27 cellular contexts compared by ENCODE assay signal in the genomic region with DNA sequence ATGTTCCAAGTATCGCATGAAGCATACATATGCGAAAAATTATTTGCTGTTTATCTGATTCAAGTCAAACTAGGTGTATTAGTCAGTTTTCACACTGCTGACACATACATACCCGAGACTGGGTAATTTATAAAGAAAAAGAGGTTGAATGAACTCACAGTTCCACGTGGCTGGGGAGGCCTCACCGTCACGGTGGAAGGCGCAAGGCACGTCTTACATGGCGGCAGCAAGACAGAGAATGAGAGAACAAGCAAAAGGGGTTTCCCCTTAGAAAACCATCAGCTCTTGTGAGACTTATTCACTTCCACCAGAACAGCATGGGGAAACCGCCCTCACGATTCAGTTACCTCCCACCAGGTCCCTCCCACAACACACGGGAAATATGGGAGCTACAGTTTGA. TPM values are rescaled to one million over a fixed set of nuclear protein-coding genes. Genes with fewer than 3 reads are reported as not detected.
DNase-seq lines count a peak whose midpoint lies in the region; ATAC-seq and TF ChIP-seq lines count a peak whose summit lies in the region.
"Had no signal": no experiment of that assay in that cellular context is flagged by ENCODE, and none has a peak within 500 bp of the region (broad histone marks: within the 10 kb centered on the region; RNA-seq: fewer than 3 reads in every experiment).

No MANE protein-coding gene starts in this region.

- H3K4me3 ChIP-seq in psoas muscle, result no peak overlapping the region
- H3K4me3 ChIP-seq: body of pancreas, ovary, testis had no signal

- H3K9me3 ChIP-seq in psoas muscle, result no peaks in the 10 kb centered on the region
- H3K9me3 ChIP-seq: body of pancreas, ovary, testis had no signal

- H3K4me3 Mint-ChIP-seq in activated naive CD4-positive, alpha-beta T cell treated with anti-CD3 and anti-CD28 coated beads for 36 hours, result no peak overlapping the region
- H3K4me3 Mint-ChIP-seq in activated naive CD4-positive, alpha-beta T cell treated with anti-CD3 and anti-CD28 coated beads, Interleukin-2, amount 10 ng/mL, durations not matched to agents 7 days and 5 days, result no peak overlapping the region
- peak overlapping the region; percentile 70 for H3K4me3 Mint-ChIP-seq in activated T-helper 17 cell treated with anti-CD3 and anti-CD28 coated beads, Interleukin-2, amount 50 U/mL, for 72 hours
- no peak overlapping the region for H3K4me3 Mint-ChIP-seq in osteocyte (ENCODE audit: unreplicated experiment)
- no peak overlapping the region for H3K4me3 Mint-ChIP-seq in stimulated activated naive CD8-positive, alpha-beta T cell treated with anti-CD3 and anti-CD28 coated beads, Interleukin-15, amount 100 ng/mL, for 72 hours
- H3K4me3 Mint-ChIP-seq: activated B cell treated with CpG ODN at 0.5 μM for 24 hours; CD4-positive, CD25-positive, alpha-beta regulatory T cell; natural killer cell treated with Interleukin-12 subunit alpha and Interleukin-12 subunit beta and Interleukin-15 and Interleukin-18, amount 100 ng/mL, for 72 hours had no signal

- H3K4me1 ChIP-seq in psoas muscle, result no peaks in the 10 kb centered on the region
- H3K4me1 ChIP-seq: body of pancreas, testis had no signal

- TF ChIP-seq CTCF in osteocyte (IDR thresholded peaks at IDR 0.05) (no peak), psoas muscle (IDR thresholded peaks at IDR 0.05) (no peak), GM10248 (IDR thresholded peaks at IDR 0.05; ENCODE audit: control extremely low read depth, extremely low read depth, low read depth, missing control alignments) (no peak)

- 80 to 87% (median 84%) methylated on average over 12 of the region's 12 CpGs for WGBS in psoas muscle, 3 donors

- CTCF ChIA-PET in activated naive CD4-positive, alpha-beta T cell treated with anti-CD3 and anti-CD28 coated beads for 36 hours (lab: Charles Lee), result no interaction called here
- CTCF ChIA-PET in activated naive CD4-positive, alpha-beta T cell treated with anti-CD3 and anti-CD28 coated beads, Interleukin-2, amount 10 ng/mL, durations not matched to agents 7 days and 5 days (lab: Charles Lee), result no interaction called here
- CTCF ChIA-PET in GM10248 (lab: Yijun Ruan, JAX), result no interaction called here

- intact Hi-C loops in activated naive CD4-positive, alpha-beta T cell treated with anti-CD3 and anti-CD28 coated beads for 36 hours (cut with micrococcal nuclease), result loop anchor here (1.0 kb wide), 1 partner anchor 42 kb away; no protein-coding TSS in a partner anchor
- intact Hi-C loops in psoas muscle (cut with DNase I), result loop anchor here in 1 of 2 donors (10.0 kb wide), 1 partner anchor 1681 kb away; no protein-coding TSS in a partner anchor

- H3K4me1 Mint-ChIP-seq in activated naive CD4-positive, alpha-beta T cell treated with anti-CD3 and anti-CD28 coated beads for 36 hours (ENCODE audit: low read depth), result peaks cover 9% of the 10 kb centered on the region
- H3K4me1 Mint-ChIP-seq in activated naive CD4-positive, alpha-beta T cell treated with anti-CD3 and anti-CD28 coated beads, Interleukin-2, amount 10 ng/mL, durations not matched to agents 7 days and 5 days, result no peaks in the 10 kb centered on the region
- H3K4me1 Mint-ChIP-seq in activated T-helper 17 cell treated with anti-CD3 and anti-CD28 coated beads, Interleukin-2, amount 50 U/mL, for 72 hours, result peaks cover 7% of the 10 kb centered on the region
- no peaks in the 10 kb centered on the region for H3K4me1 Mint-ChIP-seq in osteocyte (ENCODE audit: unreplicated experiment)
- peaks cover 10% of the 10 kb centered on the region for H3K4me1 Mint-ChIP-seq in stimulated activated naive CD8-positive, alpha-beta T cell treated with anti-CD3 and anti-CD28 coated beads, Interleukin-15, amount 100 ng/mL, for 72 hours
- H3K4me1 Mint-ChIP-seq: activated B cell treated with CpG ODN at 0.5 μM for 24 hours; CD4-positive, CD25-positive, alpha-beta regulatory T cell had no signal

- peak; percentile 92 for ATAC-seq in activated T-helper 17 cell treated with anti-CD3 and anti-CD28 coated beads, Interleukin-2, amount 50 U/mL, for 72 hours (replicated peaks)
- ATAC-seq in stimulated activated naive CD8-positive, alpha-beta T cell treated with anti-CD3 and anti-CD28 coated beads, Interleukin-15, amount 100 ng/mL, for 72 hours, result peak; percentile 62
- ATAC-seq in psoas muscle, result no peak
- ATAC-seq: body of pancreas; natural killer cell treated with Interleukin-12 subunit alpha and Interleukin-12 subunit beta and Interleukin-15 and Interleukin-18, amount 100 ng/mL, for 72 hours; PC-3; Right ventricle myocardium inferior had no signal

- H3K36me3 ChIP-seq in psoas muscle (ENCODE audit: insufficient read depth in 1 of 2, low read depth in 1 of 2), result no peaks in the 10 kb centered on the region
- H3K36me3 ChIP-seq: ovary had no signal

- peaks cover 6% of the 10 kb centered on the region for H3K9me3 Mint-ChIP-seq in activated naive CD4-positive, alpha-beta T cell treated with anti-CD3 and anti-CD28 coated beads for 36 hours
- H3K9me3 Mint-ChIP-seq in activated naive CD4-positive, alpha-beta T cell treated with anti-CD3 and anti-CD28 coated beads, Interleukin-2, amount 10 ng/mL, durations not matched to agents 7 days and 5 days, result no peaks in the 10 kb centered on the region
- no peaks in the 10 kb centered on the region for H3K9me3 Mint-ChIP-seq in activated T-helper 17 cell treated with anti-CD3 and anti-CD28 coated beads, Interleukin-2, amount 50 U/mL, for 72 hours
- H3K9me3 Mint-ChIP-seq in osteocyte (ENCODE audit: unreplicated experiment), result no peaks in the 10 kb centered on the region
- no peaks in the 10 kb centered on the region for H3K9me3 Mint-ChIP-seq in stimulated activated naive CD8-positive, alpha-beta T cell treated with anti-CD3 and anti-CD28 coated beads, Interleukin-15, amount 100 ng/mL, for 72 hours
- H3K9me3 Mint-ChIP-seq: activated B cell treated with CpG ODN at 0.5 μM for 24 hours; CD4-positive, CD25-positive, alpha-beta regulatory T cell; natural killer cell treated with Interleukin-12 subunit alpha and Interleukin-12 subunit beta and Interleukin-15 and Interleukin-18, amount 100 ng/mL, for 72 hours had no signal

- H3K36me3 Mint-ChIP-seq in activated naive CD4-positive, alpha-beta T cell treated with anti-CD3 and anti-CD28 coated beads for 36 hours (ENCODE audit: low read depth), result peaks cover 1% of the 10 kb centered on the region
- no peaks in the 10 kb centered on the region for H3K36me3 Mint-ChIP-seq in activated naive CD4-positive, alpha-beta T cell treated with anti-CD3 and anti-CD28 coated beads, Interleukin-2, amount 10 ng/mL, durations not matched to agents 7 days and 5 days
- H3K36me3 Mint-ChIP-seq in activated T-helper 17 cell treated with anti-CD3 and anti-CD28 coated beads, Interleukin-2, amount 50 U/mL, for 72 hours (ENCODE audit: low read depth), result peaks cover 9% of the 10 kb centered on the region
- no peaks in the 10 kb centered on the region for H3K36me3 Mint-ChIP-seq in osteocyte (ENCODE audit: unreplicated experiment)
- H3K36me3 Mint-ChIP-seq: CD4-positive, CD25-positive, alpha-beta regulatory T cell; natural killer cell treated with Interleukin-12 subunit alpha and Interleukin-12 subunit beta and Interleukin-15 and Interleukin-18, amount 100 ng/mL, for 72 hours had no signal

- no peaks in the 10 kb centered on the region for H3K27me3 ChIP-seq in psoas muscle (ENCODE audit: insufficient read depth in 3 of 3, low read length in 2 of 3)
- H3K27me3 ChIP-seq: body of pancreas, ovary, testis had no signal

- no peak overlapping the region for H3K27ac Mint-ChIP-seq in activated naive CD4-positive, alpha-beta T cell treated with anti-CD3 and anti-CD28 coated beads for 36 hours
- H3K27ac Mint-ChIP-seq in activated naive CD4-positive, alpha-beta T cell treated with anti-CD3 and anti-CD28 coated beads, Interleukin-2, amount 10 ng/mL, durations not matched to agents 7 days and 5 days, result no peak overlapping the region
- H3K27ac Mint-ChIP-seq in activated T-helper 17 cell treated with anti-CD3 and anti-CD28 coated beads, Interleukin-2, amount 50 U/mL, for 72 hours, result peak overlapping the region; percentile 94
- H3K27ac Mint-ChIP-seq in osteocyte (ENCODE audit: unreplicated experiment), result no peak overlapping the region
- H3K27ac Mint-ChIP-seq in stimulated activated naive CD8-positive, alpha-beta T cell treated with anti-CD3 and anti-CD28 coated beads, Interleukin-15, amount 100 ng/mL, for 72 hours, result no peak overlapping the region
- H3K27ac Mint-ChIP-seq: activated B cell treated with CpG ODN at 0.5 μM for 24 hours; natural killer cell treated with Interleukin-12 subunit alpha and Interleukin-12 subunit beta and Interleukin-15 and Interleukin-18, amount 100 ng/mL, for 72 hours had no signal

- no peaks in the 10 kb centered on the region for H3K27me3 Mint-ChIP-seq in activated naive CD4-positive, alpha-beta T cell treated with anti-CD3 and anti-CD28 coated beads for 36 hours (ENCODE audit: low read depth)
- H3K27me3 Mint-ChIP-seq in activated naive CD4-positive, alpha-beta T cell treated with anti-CD3 and anti-CD28 coated beads, Interleukin-2, amount 10 ng/mL, durations not matched to agents 7 days and 5 days, result peaks cover 22% of the 10 kb centered on the region
- H3K27me3 Mint-ChIP-seq in activated T-helper 17 cell treated with anti-CD3 and anti-CD28 coated beads, Interleukin-2, amount 50 U/mL, for 72 hours, result no peaks in the 10 kb centered on the region
- no peaks in the 10 kb centered on the region for H3K27me3 Mint-ChIP-seq in osteocyte (ENCODE audit: unreplicated experiment)
- H3K27me3 Mint-ChIP-seq in stimulated activated naive CD8-positive, alpha-beta T cell treated with anti-CD3 and anti-CD28 coated beads, Interleukin-15, amount 100 ng/mL, for 72 hours, result peaks cover 11% of the 10 kb centered on the region
- H3K27me3 Mint-ChIP-seq: CD4-positive, CD25-positive, alpha-beta regulatory T cell; natural killer cell treated with Interleukin-12 subunit alpha and Interleukin-12 subunit beta and Interleukin-15 and Interleukin-18, amount 100 ng/mL, for 72 hours had no signal

- peak; percentile 71 for DNase-seq in activated naive CD4-positive, alpha-beta T cell treated with anti-CD3 and anti-CD28 coated beads for 36 hours
- DNase-seq in activated naive CD4-positive, alpha-beta T cell treated with anti-CD3 and anti-CD28 coated beads, Interleukin-2, amount 10 ng/mL, durations not matched to agents 7 days and 5 days, result no peak
- DNase-seq in osteocyte (ENCODE audit: extremely low spot score, unreplicated experiment) (peak; percentile 27), psoas muscle (no peak), GM10248 (ENCODE audit: extremely low spot score) (no peak)
- no peak for DNase-seq in stimulated activated naive CD8-positive, alpha-beta T cell treated with anti-CD3 and anti-CD28 coated beads, Interleukin-15, amount 100 ng/mL, for 72 hours
- DNase-seq: activated B cell treated with CpG ODN at 0.5 μM for 24 hours; body of pancreas; CD4-positive, CD25-positive, alpha-beta regulatory T cell; EL; glutamatergic neuron; midbrain; NCI-H1436 treated with DMSO at 0.1 percent for 48 hours; NCI-H524; PC-3; T1000; testis had no signal

- H3K27ac ChIP-seq in psoas muscle, result no peak overlapping the region
- H3K27ac ChIP-seq: body of pancreas, KMS-11, ovary, testis had no signal

- POLR2A ChIA-PET in GM10248 (lab: Yijun Ruan, JAX), result no interaction called here

RNA-seq across cellular contexts. Expression of a gene that starts 13.0 kb away (rescaled TPM):
- total RNA-seq in activated naive CD4-positive, alpha-beta T cell treated with anti-CD3 and anti-CD28 coated beads for 36 hours, result not detected
- total RNA-seq in activated T-helper 17 cell treated with anti-CD3 and anti-CD28 coated beads, Interleukin-2, amount 50 U/mL, for 72 hours, result 1 to 10 TPM in 1 of 2 donors, under 1 TPM in 1; 0.39 to 4.3 TPM
- not detected in 2 replicates for total RNA-seq in osteocyte
- not detected for total RNA-seq in psoas muscle
- not detected for polyA plus RNA-seq in psoas muscle
- total RNA-seq: activated B cell treated with CpG ODN at 0.5 μM for 24 hours; body of pancreas; CD4-positive, CD25-positive, alpha-beta regulatory T cell; cerebellum; H4; HT1080; natural killer cell treated with Interleukin-12 subunit alpha and Interleukin-12 subunit beta and Interleukin-15 and Interleukin-18, amount 100 ng/mL, for 72 hours; ovary; PC-3; Right ventricle myocardium inferior had no signal
- polyA plus RNA-seq: adipose tissue, keratinocyte, ovary had no signal

RNA-seq across cellular contexts. Expression of a gene that starts 22.9 kb away (rescaled TPM):
- not detected for total RNA-seq in activated naive CD4-positive, alpha-beta T cell treated with anti-CD3 and anti-CD28 coated beads for 36 hours
- total RNA-seq in activated T-helper 17 cell treated with anti-CD3 and anti-CD28 coated beads, Interleukin-2, amount 50 U/mL, for 72 hours, result 1 to 10 TPM in 1 of 2 donors, not detected in 1; 1.0 TPM
- 1.8 and 2.0 TPM in 2 replicates for total RNA-seq in osteocyte
- 1 to 10 TPM in 3 of 4 donors, under 1 TPM in 1; 0.63 to 4.9 (median 1.2) TPM for total RNA-seq in psoas muscle
- 1 to 10 TPM; 1.5 to 2.0 (median 1.6) TPM for polyA plus RNA-seq in psoas muscle
- total RNA-seq: activated B cell treated with CpG ODN at 0.5 μM for 24 hours; CD4-positive, CD25-positive, alpha-beta regulatory T cell; H4; HT1080; natural killer cell treated with Interleukin-12 subunit alpha and Interleukin-12 subunit beta and Interleukin-15 and Interleukin-18, amount 100 ng/mL, for 72 hours; PC-3 had no signal
- polyA plus RNA-seq: keratinocyte had no signal

RNA-seq across cellular contexts. Expression of a gene that starts 39.9 kb away (rescaled TPM):
- under 1 TPM; 0.35 to 0.62 TPM for total RNA-seq in activated naive CD4-positive, alpha-beta T cell treated with anti-CD3 and anti-CD28 coated beads for 36 hours
- under 1 TPM in 1 of 2 donors, not detected in 1; 0.40 TPM for total RNA-seq in activated T-helper 17 cell treated with anti-CD3 and anti-CD28 coated beads, Interleukin-2, amount 50 U/mL, for 72 hours
- total RNA-seq in osteocyte (not detected in 2 replicates), psoas muscle (under 1 TPM in 2 of 4 donors, not detected in 2; 0.10 to 0.20 TPM)
- under 1 TPM in 1 of 3 donors, not detected in 2; 0.08 TPM for polyA plus RNA-seq in psoas muscle
- total RNA-seq: activated B cell treated with CpG ODN at 0.5 μM for 24 hours; body of pancreas; CD4-positive, CD25-positive, alpha-beta regulatory T cell; H4; natural killer cell treated with Interleukin-12 subunit alpha and Interleukin-12 subunit beta and Interleukin-15 and Interleukin-18, amount 100 ng/mL, for 72 hours; PC-3; Right ventricle myocardium inferior had no signal
- polyA plus RNA-seq: CD4-positive, CD25-positive, alpha-beta regulatory T cell; keratinocyte had no signal

Comparison
In these comparisons a context has a peak if more than half of its experiments do, and no peak if none do; other contexts are left out.
1. DNase-seq: peak in activated naive CD4-positive, alpha-beta T cell treated with anti-CD3 and anti-CD28 coated beads for 36 hours (single experiment) and osteocyte (single experiment); none in activated naive CD4-positive, alpha-beta T cell treated with anti-CD3 and anti-CD28 coated beads, Interleukin-2, amount 10 ng/mL, durations not matched to agents 7 days and 5 days (single experiment), stimulated activated naive CD8-positive, alpha-beta T cell treated with anti-CD3 and anti-CD28 coated beads, Interleukin-15, amount 100 ng/mL, for 72 hours (0 of 2), psoas muscle (0 of 2) and GM10248 (single experiment).
2. ATAC-seq: peak in activated T-helper 17 cell treated with anti-CD3 and anti-CD28 coated beads, Interleukin-2, amount 50 U/mL, for 72 hours (single experiment) and stimulated activated naive CD8-positive, alpha-beta T cell treated with anti-CD3 and anti-CD28 coated beads, Interleukin-15, amount 100 ng/mL, for 72 hours (single experiment); none in psoas muscle (0 of 4).